11 cellular contexts compared by ENCODE assay signal in the genomic region with DNA sequence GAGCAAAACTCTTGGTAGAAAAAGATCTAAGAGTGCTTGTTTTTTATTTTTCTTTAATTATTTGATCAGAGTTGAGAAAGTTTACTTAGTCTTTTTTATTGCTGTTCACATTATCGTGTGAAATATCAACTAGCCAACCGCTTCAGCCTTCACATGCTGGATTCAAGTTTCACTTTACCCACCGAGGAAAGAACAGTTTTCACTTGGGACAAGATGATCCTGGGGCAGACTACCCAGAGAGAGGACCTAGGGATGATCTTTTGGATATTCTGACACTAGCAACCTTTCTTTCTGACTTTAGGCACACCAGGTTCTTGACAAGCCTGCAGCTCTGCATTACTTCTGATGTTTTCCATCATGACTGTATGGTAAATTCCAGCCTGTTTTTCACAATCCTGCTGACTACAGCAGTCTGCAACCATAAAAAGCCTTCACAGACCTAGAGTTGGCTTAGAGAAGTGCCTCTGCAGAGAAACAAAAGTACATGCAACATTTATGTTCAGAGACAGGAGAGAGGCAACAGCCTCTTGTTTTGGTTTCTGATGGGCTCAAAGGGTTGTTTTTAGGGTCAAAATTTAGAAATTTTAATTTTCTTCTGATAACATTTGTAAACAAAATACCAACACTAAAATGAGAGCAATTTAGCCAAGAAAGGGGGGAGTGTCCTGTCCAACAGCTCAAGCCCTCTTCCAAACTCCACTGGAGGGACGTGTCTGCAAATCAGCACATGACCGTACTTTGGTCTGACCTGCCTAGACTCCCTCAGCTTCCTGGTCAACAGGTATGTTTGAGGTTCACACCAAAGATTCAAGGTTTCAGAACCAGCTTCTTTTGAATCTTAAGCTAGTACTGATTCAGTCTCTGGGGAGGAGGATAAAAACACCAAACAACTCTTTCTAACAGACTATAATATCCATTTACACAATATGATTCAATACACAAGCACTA. TPM values are rescaled to one million over a fixed set of nuclear protein-coding genes. Genes with fewer than 3 reads are reported as not detected.
A peak's percentile ranks its signal among the peaks of the same experiment; 100 is the strongest.
DNase-seq lines count a peak whose midpoint lies in the region; ATAC-seq and TF ChIP-seq lines count a peak whose summit lies in the region.
"Had no signal": no experiment of that assay in that cellular context is flagged by ENCODE, and none has a peak within 500 bp of the region (broad histone marks: within the 10 kb centered on the region; RNA-seq: fewer than 3 reads in every experiment).

No MANE protein-coding gene starts in this region.

- H3K4me1 ChIP-seq in SJSA1 (replicated peaks) (peaks cover 11% of the 10 kb centered on the region), BE2C (peaks cover 9% of the 10 kb centered on the region)

- TF ChIP-seq CTCF in AG04449 (IDR thresholded peaks at IDR 0.05; ENCODE audit: insufficient read depth, low read length, missing control alignments) (no peak), fibroblast of the aortic adventitia (IDR thresholded peaks at IDR 0.05; ENCODE audit: insufficient read depth, low read length) (peak; percentile 35), neural crest cell (conservative IDR thresholded peaks at IDR 0.05) (no peak), BE2C (IDR thresholded peaks at IDR 0.05; ENCODE audit: low read depth, low read length) (no peak)

- H3K27ac ChIP-seq in SJSA1, result no peak overlapping the region

- H3K27ac Mint-ChIP-seq in neural crest cell (ENCODE audit: unreplicated experiment), result peak overlapping the region; percentile 27
- H3K27ac Mint-ChIP-seq: CD14-positive monocyte; effector memory CD8-positive, alpha-beta T cell; WTC11 had no signal

- no peaks in the 10 kb centered on the region for H3K36me3 ChIP-seq in SJSA1
- H3K36me3 ChIP-seq in BE2C, result no peaks in the 10 kb centered on the region

- peaks cover 16% of the 10 kb centered on the region for H3K27me3 Mint-ChIP-seq in neural crest cell (ENCODE audit: low read depth)
- H3K27me3 Mint-ChIP-seq: effector memory CD8-positive, alpha-beta T cell had no signal

- CTCF ChIA-PET in AG04449 (lab: Yijun Ruan, JAX), result interaction anchor here (1.3 to 1.8 kb wide), 2 partner anchors 9 to 204 kb away, joined by 7 to 8 read pairs; no protein-coding TSS in a partner anchor

- H3K4me1 Mint-ChIP-seq in neural crest cell, result no peaks in the 10 kb centered on the region
- H3K4me1 Mint-ChIP-seq: WTC11 had no signal

- H3K27me3 ChIP-seq in SJSA1 (replicated peaks) (no peaks in the 10 kb centered on the region), BE2C (no peaks in the 10 kb centered on the region)

- H3K9me3 ChIP-seq in SJSA1 (replicated peaks), result no peaks in the 10 kb centered on the region
- H3K9me3 ChIP-seq in BE2C, result no peaks in the 10 kb centered on the region

- H3K4me3 ChIP-seq in AG04449 (ENCODE audit: low read depth, low read length) (peak overlapping the region; percentile 59), SJSA1 (peak overlapping the region; percentile 19), fibroblast of the aortic adventitia (ENCODE audit: low read depth, low read length) (peak overlapping the region; percentile 75), BE2C (ENCODE audit: low read depth, low read length) (no peak overlapping the region)

- no peak overlapping the region for H3K4me3 Mint-ChIP-seq in neural crest cell
- H3K4me3 Mint-ChIP-seq: CD14-positive monocyte; effector memory CD8-positive, alpha-beta T cell; WTC11 had no signal

- POLR2A ChIA-PET in AG04449 (lab: Yijun Ruan, JAX), result interaction anchor here (1.5 kb wide), 1 partner anchor 14 kb away, joined by 3 read pairs; no protein-coding TSS in a partner anchor

- H3K9me3 Mint-ChIP-seq in neural crest cell, result no peaks in the 10 kb centered on the region
- H3K9me3 Mint-ChIP-seq: effector memory CD8-positive, alpha-beta T cell; WTC11 had no signal

- ATAC-seq in GM19452 (IDR thresholded peaks at IDR 0.05; ENCODE audit: unreplicated experiment), result no peak
- no peak for ATAC-seq in GM18873 (IDR thresholded peaks at IDR 0.05; ENCODE audit: low FRiP score, unreplicated experiment)
- ATAC-seq: effector memory CD8-positive, alpha-beta T cell; WTC11 had no signal

- H3K36me3 Mint-ChIP-seq in neural crest cell (ENCODE audit: low read depth), result no peaks in the 10 kb centered on the region
- H3K36me3 Mint-ChIP-seq: CD14-positive monocyte, WTC11 had no signal

- DNase-seq in AG04449 (ENCODE audit: low read depth, low spot score), result no peak
- peak in 1 of 2 experiments; percentile 34 for DNase-seq in SJSA1 (ENCODE audit: low read depth in 1 of 2, low spot score in 2 of 2)
- peak; percentile 79 for DNase-seq in fibroblast of the aortic adventitia (ENCODE audit: low read depth)
- no peak for DNase-seq in neural crest cell (ENCODE audit: low read depth, low spot score)
- DNase-seq in central memory CD4-positive, alpha-beta T cell, result no peak
- no peak for DNase-seq in BE2C
- DNase-seq: effector memory CD8-positive, alpha-beta T cell had no signal

RNA-seq across cellular contexts. Expression of a gene that starts 0.9 kb away (rescaled TPM):
- 0.05 TPM in 1 of 2 replicates, not detected in the other for total RNA-seq in SJSA1 (2014; rRNA removed; shearing (Covaris generic))
- total RNA-seq in fibroblast of the aortic adventitia (ENCODE audit: low replicate concordance) (83.2 and 108 TPM in 2 replicates), neural crest cell (not detected in 2 replicates)
- polyA plus RNA-seq in BE2C (2012; ENCODE audit: insufficient read depth, insufficient read length, low read depth), result 0.77 TPM
- polyA plus RNA-seq: CD14-positive monocyte had no signal

Comparison
In these comparisons a context has a peak if more than half of its experiments do, and no peak if none do; other contexts are left out.
1. RNA of a gene that starts 0.9 kb away (total RNA-seq): 83.2 to 108 TPM in fibroblast of the aortic adventitia; not detected in neural crest cell and 0.05 TPM in SJSA1; every median in the first group is over 10 times any median in the second.